ENCODE assay signal across 16 cellular contexts in genomic region chr22:38454011-38454360, GRCh38. TPM values are rescaled to one million over a fixed set of nuclear protein-coding genes. Genes with fewer than 3 reads are reported as not detected.
DNase-seq lines count a peak whose midpoint lies in the region; ATAC-seq, FAIRE-seq and TF ChIP-seq lines count a peak whose summit lies in the region.
"Had no signal": no experiment of that assay in that cellular context is flagged by ENCODE, and none has a peak within 500 bp of the region (broad histone marks: within the 10 kb centered on the region; RNA-seq: fewer than 3 reads in every experiment).

No MANE protein-coding gene starts in this region.

- H3K79me2 ChIP-seq in HepG2 (ENCODE audit: insufficient read depth, low read length), result no peaks in the 10 kb centered on the region

- H3K36me3 Mint-ChIP-seq in WTC11, result no peaks in the 10 kb centered on the region

- no peak for DNase-seq in HepG2 (ENCODE audit: low spot score)
- DNase-seq in right lobe of liver, result no peak
- DNase-seq in WTC11 (ENCODE audit: low spot score), result no peak
- DNase-seq in kidney, result peak; percentile 57
- no peak for DNase-seq in CD1c-positive myeloid dendritic cell (ENCODE audit: extremely low spot score)
- no peak for DNase-seq in esophagus squamous epithelium (lab: John Stamatoyannopoulos, UW)
- no peak for DNase-seq in NCI-H82 (lab: John Stamatoyannopoulos, UW)
- DNase-seq: amniotic stem cell; C1 segment of cervical spinal cord; effector CD8-positive, alpha-beta T cell; islet precursor cell; NCI-H1930; stimulated activated naive CD4-positive, alpha-beta T cell treated with Interleukin-2 at 50 U/mL for 16 hours had no signal

- H3K4me3 ChIP-seq in HepG2 (replicated peaks in 1 of 3; ENCODE audit: insufficient read depth in 1 of 3, low read depth in 2 of 3, low read length in 3 of 3) (no peak overlapping the region), right lobe of liver (no peak overlapping the region), kidney (ENCODE audit: low read length in 2 of 2) (no peak overlapping the region), esophagus squamous epithelium (no peak overlapping the region)

- no peak for FAIRE-seq in HepG2 (lab: Jason Lieb, UNC)
- no peak for FAIRE-seq in kidney (lab: Jason Lieb, UNC)
- FAIRE-seq: frontal cortex, GM19239 had no signal

- peaks cover 29% of the 10 kb centered on the region for H3K4me1 Mint-ChIP-seq in WTC11

- no peaks in the 10 kb centered on the region for H3K9me3 Mint-ChIP-seq in WTC11

- TF ChIP-seq RAD21 in HepG2 (CRISPR knock-in tag; IDR thresholded peaks at IDR 0.05), result no peak

- H3K4me2 ChIP-seq in HepG2 (ENCODE audit: low read depth, low read length), result no peak overlapping the region

- H3K27me3 Mint-ChIP-seq in WTC11 (ENCODE audit: low read depth), result peaks cover 68% of the 10 kb centered on the region

- H3K27ac ChIP-seq in HepG2 (ENCODE audit: extremely low read length, insufficient read depth, low read length), result no peak overlapping the region
- H3K27ac ChIP-seq in right lobe of liver, result no peak overlapping the region
- H3K27ac ChIP-seq in kidney (ENCODE audit: low read depth in 2 of 2, low read length in 2 of 2), result no peak overlapping the region
- no peak overlapping the region for H3K27ac ChIP-seq in esophagus squamous epithelium

- TF ChIP-seq CTCF in HepG2 (CRISPR knock-in tag; IDR thresholded peaks at IDR 0.05) (no peak), right lobe of liver (IDR thresholded peaks at IDR 0.05) (no peak), WTC11 (IDR thresholded peaks at IDR 0.05) (no peak), kidney (IDR thresholded peaks at IDR 0.05; ENCODE audit: borderline replicate concordance, extremely low read depth, insufficient read depth) (no peak), esophagus squamous epithelium (IDR thresholded peaks at IDR 0.05) (no peak)

- no TSS peak for BruUV-seq in HepG2 (replicated peaks; lab: Mats Ljungman, UMichigan)

- TF ChIP-seq EP300 in HepG2 (IDR thresholded peaks at IDR 0.05; ENCODE audit: low read depth in 2 of 2, low read length in 2 of 2) (no peak), HepG2 (CRISPR knock-in tag; IDR thresholded peaks at IDR 0.05; ENCODE audit: borderline replicate concordance) (no peak)

- peaks cover 19 to 81% of the 10 kb centered on the region in 2 experiments for H3K27me3 ChIP-seq in HepG2 (ENCODE audit: control insufficient read depth in 1 of 2, insufficient read depth in 2 of 2, low read length in 2 of 2)
- H3K27me3 ChIP-seq in right lobe of liver, result peaks cover 7% of the 10 kb centered on the region in 2 donors
- H3K27me3 ChIP-seq in esophagus squamous epithelium, result peaks cover 9 to 100% (median 12%) of the 10 kb centered on the region in 4 donors

- CTCF ChIA-PET in HepG2 (lab: Yijun Ruan, JAX; ENCODE audit: low intra/inter-chr PET ratio, low total read pairs) (no interaction called here), WTC11 (lab: Charles Lee) (interaction anchor here (0.6 to 1.6 kb wide), 2 partner anchors 19 to 41 kb away, joined by 3 to 7 read pairs; no protein-coding TSS in a partner anchor)

- H3K9me3 ChIP-seq in HepG2 (ENCODE audit: low read length) (no peaks in the 10 kb centered on the region), right lobe of liver (no peaks in the 10 kb centered on the region), kidney (ENCODE audit: control insufficient read depth in 1 of 2, low read length in 2 of 2) (no peaks in the 10 kb centered on the region), esophagus squamous epithelium (no peaks in the 10 kb centered on the region)

- TF ChIP-seq POLR2A in HepG2 (IDR thresholded peaks at IDR 0.05; ENCODE audit: insufficient read depth in 1 of 2, low read depth in 2 of 2, low read length in 2 of 2) (no peak), right lobe of liver (IDR thresholded peaks at IDR 0.05) (no peak), esophagus squamous epithelium (IDR thresholded peaks at IDR 0.05) (no peak)

- WGBS in HepG2 (ENCODE audit: low lambda C conversion rate), result 12% methylated on average over 3 of the region's 3 CpGs
- WGBS in right lobe of liver (ENCODE audit: insufficient coverage, low coverage, low lambda C conversion rate, missing lambda C conversion rate), result 100% methylated on average over 1 of the region's 3 CpGs
- 20 to 67% methylated on average over 1 of the region's 3 CpGs for WGBS in esophagus squamous epithelium, 2 donors

- intact Hi-C loops in HepG2 (cut with micrococcal nuclease; ENCODE audit: unreplicated experiment) (no loop called here), right lobe of liver (cut with DNase I) (no loop called here), kidney (cut with DNase I) (no loop called here), esophagus squamous epithelium (cut with DNase I) (no loop called here)

- H3K4me3 Mint-ChIP-seq in WTC11, result peak overlapping the region; percentile 80

- ATAC-seq in HepG2, result peak; percentile 6; the same call in 1 of the 3 replicates
- no peak for ATAC-seq in right lobe of liver
- ATAC-seq in WTC11, result no peak
- ATAC-seq in HG03457 (IDR thresholded peaks at IDR 0.05; ENCODE audit: unreplicated experiment), result no peak

- in situ Hi-C loops in HepG2 (cut with HindIII; ENCODE audit: extremely low pct_ligation_motif_present, low pct_unique_long_range_greater_than_20kb), result no loop called here

- no peak overlapping the region for H2AFZ ChIP-seq in HepG2 (ENCODE audit: low read length)

- no peaks in the 10 kb centered on the region for H4K20me1 ChIP-seq in HepG2 (ENCODE audit: insufficient read depth, low read length)

- POLR2A ChIA-PET in HepG2 (lab: Yijun Ruan, JAX), result no interaction called here
- POLR2A ChIA-PET in WTC11 (lab: Charles Lee), result interaction anchor here (0.6 kb wide), 1 partner anchor 149 kb away, joined by 6 read pairs; no protein-coding TSS in a partner anchor

- H3K36me3 ChIP-seq in HepG2 (replicated peaks in 1 of 2; ENCODE audit: control insufficient read depth in 1 of 2, insufficient read depth in 2 of 2, low read length in 2 of 2) (no peaks in the 10 kb centered on the region), right lobe of liver (no peaks in the 10 kb centered on the region), kidney (ENCODE audit: control insufficient read depth in 1 of 2, insufficient read depth in 2 of 2, low read length in 2 of 2) (no peaks in the 10 kb centered on the region), esophagus squamous epithelium (no peaks in the 10 kb centered on the region)

- no peak overlapping the region for H3K9ac ChIP-seq in HepG2 (ENCODE audit: insufficient read depth, low read depth, low read length)
- H3K9ac ChIP-seq in kidney (ENCODE audit: low read length in 2 of 2), result no peak overlapping the region

- H3K27ac Mint-ChIP-seq in WTC11, result no peak overlapping the region

- H3K4me1 ChIP-seq in HepG2 (ENCODE audit: insufficient read depth, low read length), result peaks cover 15% of the 10 kb centered on the region
- H3K4me1 ChIP-seq in right lobe of liver, result peaks cover 0 to 9% (median 0%) of the 10 kb centered on the region in 4 donors
- peaks cover 0 to 2% of the 10 kb centered on the region in 2 donors for H3K4me1 ChIP-seq in kidney (ENCODE audit: control insufficient read depth in 1 of 2, insufficient read depth in 1 of 2, low read depth in 1 of 2, low read length in 2 of 2)
- peaks cover 3 to 27% (median 20%) of the 10 kb centered on the region in 3 donors for H3K4me1 ChIP-seq in esophagus squamous epithelium

RNA-seq across cellular contexts. Expression of gene KCNJ4, which starts 1.0 kb away (rescaled TPM):
- total RNA-seq in HepG2 (2016; rRNA removed; fragmentation: Illumina TruSeq; extraction: Trizol) (not detected in 2 replicates), right lobe of liver (not detected), WTC11 (2021) (3.1 to 3.3 TPM (median 3.2 TPM) in 3 replicates), kidney (0.13 TPM), esophagus squamous epithelium (not detected)
- not detected in 2 replicates for total RNA-seq in HepG2 (2016; cell fraction: cytosol; rRNA removed; fragmentation: Illumina TruSeq; extraction: Trizol; ENCODE audit: low read depth)
- not detected in 2 replicates for total RNA-seq in HepG2 (2016; cell fraction: insoluble cytoplasmic fraction; rRNA removed; fragmentation: Illumina TruSeq; extraction: Trizol)
- not detected in 2 replicates for total RNA-seq in HepG2 (2016; cell fraction: membrane; rRNA removed; fragmentation: Illumina TruSeq; extraction: Trizol)
- not detected in 2 replicates for total RNA-seq in HepG2 (2016; cell fraction: nucleus; rRNA removed; fragmentation: Illumina TruSeq; extraction: Trizol)
- polyA plus RNA-seq in HepG2 (2011; rRNA removed) (not detected in 2 replicates), kidney (ENCODE audit: insufficient read depth, low read depth, low replicate concordance) (not detected)
- 0.03 TPM in 1 of 2 replicates, not detected in the other for polyA plus RNA-seq in HepG2 (2011; cell fraction: cytosol; rRNA removed)
- not detected in 2 replicates for polyA plus RNA-seq in HepG2 (2011; cell fraction: nucleus; rRNA removed)
- not detected in 2 replicates for polyA plus RNA-seq in HepG2 (2012)
- polyA plus RNA-seq in HepG2 (2016; cell fraction: cytosol; fragmentation: Illumina TruSeq; extraction: Trizol; ENCODE audit: low read depth), result not detected in 2 replicates
- polyA plus RNA-seq in HepG2 (2016; cell fraction: insoluble cytoplasmic fraction; fragmentation: Illumina TruSeq; extraction: Trizol; ENCODE audit: low read depth), result not detected in 2 replicates
- polyA plus RNA-seq in HepG2 (2016; cell fraction: membrane; fragmentation: Illumina TruSeq; extraction: Trizol; ENCODE audit: low read depth), result not detected in 2 replicates
- polyA plus RNA-seq in HepG2 (2016; cell fraction: nucleus; fragmentation: Illumina TruSeq; extraction: Trizol; ENCODE audit: insufficient read depth, low read depth), result not detected in 2 replicates
- not detected in 2 replicates for polyA minus RNA-seq in HepG2 (2011; rRNA and poly(A)+ RNA removed; ENCODE audit: low replicate concordance)
- polyA minus RNA-seq in HepG2 (2011; cell fraction: cytosol; rRNA and poly(A)+ RNA removed), result not detected in 2 replicates
- polyA minus RNA-seq in HepG2 (2011; cell fraction: nucleus; rRNA and poly(A)+ RNA removed), result not detected in 2 replicates

RNA-seq across cellular contexts. Expression of gene KDELR3, which starts 13.9 kb away (rescaled TPM):
- 18.9 and 24.2 TPM in 2 replicates for total RNA-seq in HepG2 (2016; rRNA removed; fragmentation: Illumina TruSeq; extraction: Trizol)
- 15.4 and 17.8 TPM in 2 replicates for total RNA-seq in HepG2 (2016; cell fraction: cytosol; rRNA removed; fragmentation: Illumina TruSeq; extraction: Trizol; ENCODE audit: low read depth)
- total RNA-seq in HepG2 (2016; cell fraction: insoluble cytoplasmic fraction; rRNA removed; fragmentation: Illumina TruSeq; extraction: Trizol), result 18.4 and 24.9 TPM in 2 replicates
- total RNA-seq in HepG2 (2016; cell fraction: membrane; rRNA removed; fragmentation: Illumina TruSeq; extraction: Trizol), result 25.0 and 25.7 TPM in 2 replicates
- 24.1 and 25.4 TPM in 2 replicates for total RNA-seq in HepG2 (2016; cell fraction: nucleus; rRNA removed; fragmentation: Illumina TruSeq; extraction: Trizol)
- polyA plus RNA-seq in HepG2 (2011; rRNA removed), result 44.4 and 65.7 TPM in 2 replicates
- polyA plus RNA-seq in HepG2 (2011; cell fraction: cytosol; rRNA removed), result 51.3 and 51.5 TPM in 2 replicates
- 13.4 and 13.6 TPM in 2 replicates for polyA plus RNA-seq in HepG2 (2011; cell fraction: nucleus; rRNA removed)
- 25.3 and 25.4 TPM in 2 replicates for polyA plus RNA-seq in HepG2 (2012)
- polyA plus RNA-seq in HepG2 (2016; cell fraction: cytosol; fragmentation: Illumina TruSeq; extraction: Trizol; ENCODE audit: low read depth), result 22.6 and 32.8 TPM in 2 replicates
- polyA plus RNA-seq in HepG2 (2016; cell fraction: insoluble cytoplasmic fraction; fragmentation: Illumina TruSeq; extraction: Trizol; ENCODE audit: low read depth), result 25.8 and 26.8 TPM in 2 replicates
- polyA plus RNA-seq in HepG2 (2016; cell fraction: membrane; fragmentation: Illumina TruSeq; extraction: Trizol; ENCODE audit: low read depth), result 31.8 and 34.1 TPM in 2 replicates
- polyA plus RNA-seq in HepG2 (2016; cell fraction: nucleus; fragmentation: Illumina TruSeq; extraction: Trizol; ENCODE audit: insufficient read depth, low read depth), result 38.2 and 40.9 TPM in 2 replicates
- polyA minus RNA-seq in HepG2 (2011; rRNA and poly(A)+ RNA removed; ENCODE audit: low replicate concordance), result 11.9 and 47.4 TPM in 2 replicates
- 22.6 and 22.7 TPM in 2 replicates for polyA minus RNA-seq in HepG2 (2011; cell fraction: cytosol; rRNA and poly(A)+ RNA removed)
- 6.4 and 12.8 TPM in 2 replicates for polyA minus RNA-seq in HepG2 (2011; cell fraction: nucleus; rRNA and poly(A)+ RNA removed)
- 10 to 100 TPM in 3 of 6 experiments, 1 to 10 TPM in 3; 2.4 to 53.8 (median 12.8) TPM for total RNA-seq in right lobe of liver
- 5.7 to 10.3 TPM (median 7.7 TPM) in 3 replicates for total RNA-seq in WTC11 (2021)
- 16.7 TPM for total RNA-seq in kidney
- polyA plus RNA-seq in kidney (ENCODE audit: insufficient read depth, low read depth, low replicate concordance), result 11.4 TPM
- 1 to 10 TPM; 1.1 to 9.6 (median 1.9) TPM for total RNA-seq in esophagus squamous epithelium

RNA-seq across cellular contexts. Expression of gene DDX17, which starts 52.1 kb away (rescaled TPM):
- 238 and 251 TPM in 2 replicates for total RNA-seq in HepG2 (2016; rRNA removed; fragmentation: Illumina TruSeq; extraction: Trizol)
- 42.5 and 43.8 TPM in 2 replicates for total RNA-seq in HepG2 (2016; cell fraction: cytosol; rRNA removed; fragmentation: Illumina TruSeq; extraction: Trizol; ENCODE audit: low read depth)
- total RNA-seq in HepG2 (2016; cell fraction: insoluble cytoplasmic fraction; rRNA removed; fragmentation: Illumina TruSeq; extraction: Trizol), result 229 and 234 TPM in 2 replicates
- total RNA-seq in HepG2 (2016; cell fraction: membrane; rRNA removed; fragmentation: Illumina TruSeq; extraction: Trizol), result 50.6 and 57.8 TPM in 2 replicates
- 224 and 247 TPM in 2 replicates for total RNA-seq in HepG2 (2016; cell fraction: nucleus; rRNA removed; fragmentation: Illumina TruSeq; extraction: Trizol)
- polyA plus RNA-seq in HepG2 (2011; rRNA removed), result 344 and 362 TPM in 2 replicates
- polyA plus RNA-seq in HepG2 (2011; cell fraction: cytosol; rRNA removed), result 156 and 197 TPM in 2 replicates
- 920 and 1,014 TPM in 2 replicates for polyA plus RNA-seq in HepG2 (2011; cell fraction: nucleus; rRNA removed)
- polyA plus RNA-seq in HepG2 (2012), result 102 and 112 TPM in 2 replicates
- 3.1 and 3.6 TPM in 2 replicates for polyA plus RNA-seq in HepG2 (2016; cell fraction: cytosol; fragmentation: Illumina TruSeq; extraction: Trizol; ENCODE audit: low read depth)
- 120 and 135 TPM in 2 replicates for polyA plus RNA-seq in HepG2 (2016; cell fraction: insoluble cytoplasmic fraction; fragmentation: Illumina TruSeq; extraction: Trizol; ENCODE audit: low read depth)
- polyA plus RNA-seq in HepG2 (2016; cell fraction: membrane; fragmentation: Illumina TruSeq; extraction: Trizol; ENCODE audit: low read depth), result 11.9 and 15.1 TPM in 2 replicates
- 326 and 352 TPM in 2 replicates for polyA plus RNA-seq in HepG2 (2016; cell fraction: nucleus; fragmentation: Illumina TruSeq; extraction: Trizol; ENCODE audit: insufficient read depth, low read depth)
- polyA minus RNA-seq in HepG2 (2011; rRNA and poly(A)+ RNA removed; ENCODE audit: low replicate concordance), result 454 and 540 TPM in 2 replicates
- 210 and 220 TPM in 2 replicates for polyA minus RNA-seq in HepG2 (2011; cell fraction: cytosol; rRNA and poly(A)+ RNA removed)
- polyA minus RNA-seq in HepG2 (2011; cell fraction: nucleus; rRNA and poly(A)+ RNA removed), result 473 and 556 TPM in 2 replicates
- total RNA-seq in right lobe of liver, result 100 to 1,000 TPM; 128 to 205 (median 184) TPM
- 399 to 507 TPM (median 489 TPM) in 3 replicates for total RNA-seq in WTC11 (2021)
- total RNA-seq in kidney, result 509 TPM
- 133 TPM for polyA plus RNA-seq in kidney (ENCODE audit: insufficient read depth, low read depth, low replicate concordance)
- 100 to 1,000 TPM; 164 to 498 (median 214) TPM for total RNA-seq in esophagus squamous epithelium
